In genomic region chr21:45935628-45936027, GRCh38 we compare ENCODE assay signal across 20 cellular contexts. TPM values are rescaled to one million over a fixed set of nuclear protein-coding genes. Genes with fewer than 3 reads are reported as not detected.
A peak's percentile ranks its signal among the peaks of the same experiment; 100 is the strongest.
DNase-seq lines count a peak whose midpoint lies in the region; ATAC-seq and TF ChIP-seq lines count a peak whose summit lies in the region.
"Had no signal": no experiment of that assay in that cellular context is flagged by ENCODE, and none has a peak within 500 bp of the region (broad histone marks: within the 10 kb centered on the region; RNA-seq: fewer than 3 reads in every experiment).

No MANE protein-coding gene starts in this region.

- H3K9me3 Mint-ChIP-seq in CD14-positive monocyte: peaks cover 26 to 58% (median 43%) of the 10 kb centered on the region in 7 donors

- no peak overlapping the region for H3K4me3 Mint-ChIP-seq in CD14-positive monocyte
- H3K4me3 Mint-ChIP-seq: activated CD4-positive, alpha-beta T cell treated with anti-CD3 and anti-CD28 coated beads for 36 hours; CD4-positive, CD25-positive, alpha-beta regulatory T cell; H9 had no signal

- H3K36me3 ChIP-seq in fibroblast of lung (ENCODE audit: control insufficient read depth, insufficient read depth, low read length): no peaks in the 10 kb centered on the region
- no peaks in the 10 kb centered on the region for H3K36me3 ChIP-seq in osteoblast (ENCODE audit: insufficient read depth, low read length)
- H3K36me3 ChIP-seq: right lobe of liver, vagina had no signal

- H3K27ac Mint-ChIP-seq in CD14-positive monocyte: no peak overlapping the region
- H3K27ac Mint-ChIP-seq: activated CD4-positive, alpha-beta T cell treated with anti-CD3 and anti-CD28 coated beads for 36 hours; CD4-positive, CD25-positive, alpha-beta regulatory T cell; H9 had no signal

- intact Hi-C loops in CD14-positive monocyte (cut with micrococcal nuclease): no loop called here

- H3K4me3 ChIP-seq in fibroblast of lung (replicated peaks in 1 of 4; ENCODE audit: control extremely low read depth in 1 of 4, insufficient read depth in 1 of 4, low read depth in 3 of 4, low read length in 4 of 4): no peak overlapping the region
- no peak overlapping the region for H3K4me3 ChIP-seq in osteoblast (ENCODE audit: insufficient read depth, low read length)
- H3K4me3 ChIP-seq: body of pancreas, right lobe of liver, vagina had no signal

- peak; percentile 34 for DNase-seq in NCI-H2196 (lab: John Stamatoyannopoulos, UW; ENCODE audit: unreplicated experiment)
- no peak for DNase-seq in NCI-H2196 treated with DMSO at 0.1 percent for 48 hours (lab: John Stamatoyannopoulos, UW; ENCODE audit: unreplicated experiment)
- peak; percentile 47 for DNase-seq in RPMI8226
- peak; percentile 62 to 70 for DNase-seq in fibroblast of lung (ENCODE audit: low read depth in 2 of 2)
- peak; percentile 78 for DNase-seq in osteoblast (ENCODE audit: insufficient read length, low spot score, missing footprints)
- DNase-seq in dedifferentiated amniotic fluid mesenchymal stem cell (ENCODE audit: extremely low spot score): no peak
- DNase-seq in CD14-positive monocyte (ENCODE audit: low spot score): no peak
- DNase-seq: activated CD4-positive, alpha-beta T cell treated with anti-CD3 and anti-CD28 coated beads for 36 hours; activated gamma-delta T cell treated with Interleukin-2 at 50 U/mL for 16 hours; body of pancreas; CD4-positive, CD25-positive, alpha-beta regulatory T cell; foreskin melanocyte; H9; Kasumi-1; left cardiac atrium; NCI-H524 treated with DMSO at 0.1 percent for 48 hours; right lobe of liver; stimulated activated CD4-positive, alpha-beta T cell treated with anti-CD3 and anti-CD28 coated beads, Interleukin-1b, Interleukin-23, amount 100 ng/mL, for 48 hours had no signal

- ATAC-seq in GM18520 (IDR thresholded peaks at IDR 0.05; ENCODE audit: unreplicated experiment): no peak
- ATAC-seq: activated CD4-positive, alpha-beta T cell treated with anti-CD3 and anti-CD28 coated beads for 36 hours; body of pancreas; left cardiac atrium; right lobe of liver had no signal

- H3K27ac ChIP-seq in fibroblast of lung (ENCODE audit: insufficient read depth, low read length) (no peak overlapping the region), osteoblast (ENCODE audit: low read depth, low read length) (no peak overlapping the region)
- H3K27ac ChIP-seq: body of pancreas, right lobe of liver, vagina had no signal

- H3K36me3 Mint-ChIP-seq in CD14-positive monocyte: no peaks in the 10 kb centered on the region

- H3K9ac ChIP-seq in fibroblast of lung (ENCODE audit: insufficient read depth, low read length): no peak overlapping the region

- TF ChIP-seq CTCF in fibroblast of lung (conservative IDR thresholded peaks at IDR 0.05 in 1 of 2, IDR thresholded peaks at IDR 0.05 in 1 of 2; ENCODE audit: low read depth in 1 of 2, low read length in 2 of 2): no peak
- TF ChIP-seq CTCF in osteoblast (IDR thresholded peaks at IDR 0.05; ENCODE audit: extremely low read depth, low read depth, low read length): no peak
- TF ChIP-seq CTCF in CD14-positive monocyte (IDR thresholded peaks at IDR 0.05): no peak

- H3K4me2 ChIP-seq in fibroblast of lung (ENCODE audit: extremely low read depth, insufficient read depth, low read length) (no peak overlapping the region), osteoblast (ENCODE audit: insufficient read depth, low read length) (no peak overlapping the region)

- H2AFZ ChIP-seq in fibroblast of lung (ENCODE audit: low read length) (no peak overlapping the region), osteoblast (ENCODE audit: low read length) (no peak overlapping the region)

- H4K20me1 ChIP-seq in fibroblast of lung (ENCODE audit: control insufficient read depth, extremely low read depth, insufficient read depth, low read length) (no peaks in the 10 kb centered on the region), osteoblast (ENCODE audit: insufficient read depth, low read length) (no peaks in the 10 kb centered on the region)

- H3K9me3 ChIP-seq in fibroblast of lung (ENCODE audit: control insufficient read depth, insufficient read depth, low read depth, low read length): no peaks in the 10 kb centered on the region
- peaks cover 8% of the 10 kb centered on the region for H3K9me3 ChIP-seq in osteoblast (ENCODE audit: low read depth, low read length)
- H3K9me3 ChIP-seq: body of pancreas, right lobe of liver, vagina had no signal

- H3K4me1 Mint-ChIP-seq in CD14-positive monocyte: no peaks in the 10 kb centered on the region
- H3K4me1 Mint-ChIP-seq: CD4-positive, CD25-positive, alpha-beta regulatory T cell had no signal

- peaks cover 0 to 4% (median 0%) of the 10 kb centered on the region in 3 donors for H3K27me3 Mint-ChIP-seq in CD14-positive monocyte (ENCODE audit: low read depth in 3 of 3)
- H3K27me3 Mint-ChIP-seq: activated CD4-positive, alpha-beta T cell treated with anti-CD3 and anti-CD28 coated beads for 36 hours; CD4-positive, CD25-positive, alpha-beta regulatory T cell had no signal

- H3K79me2 ChIP-seq in fibroblast of lung (ENCODE audit: control insufficient read depth, insufficient read depth, low read length) (no peaks in the 10 kb centered on the region), osteoblast (ENCODE audit: insufficient read depth, low read length) (no peaks in the 10 kb centered on the region)

- H3K27me3 ChIP-seq in fibroblast of lung (ENCODE audit: control insufficient read depth, insufficient read depth, low read length) (peaks cover 18% of the 10 kb centered on the region), osteoblast (ENCODE audit: insufficient read depth, low read length) (no peaks in the 10 kb centered on the region)
- H3K27me3 ChIP-seq: body of pancreas, right lobe of liver, vagina had no signal

- H3K4me1 ChIP-seq in fibroblast of lung (ENCODE audit: control insufficient read depth, extremely low read depth, insufficient read depth, low read length): no peaks in the 10 kb centered on the region
- H3K4me1 ChIP-seq in osteoblast (ENCODE audit: insufficient read depth, low read length): no peaks in the 10 kb centered on the region
- H3K4me1 ChIP-seq: body of pancreas, right lobe of liver, vagina had no signal

RNA-seq across cellular contexts. Expression of gene COL6A1, which starts 45.9 kb away (rescaled TPM):
- 623 and 645 TPM in 2 replicates for total RNA-seq in fibroblast of lung
- 621 and 1,137 TPM in 2 replicates for polyA plus RNA-seq in fibroblast of lung
- 1,146 and 2,228 TPM in 2 replicates for polyA plus RNA-seq in fibroblast of lung (2012)
- 1,147 and 1,843 TPM in 2 replicates for polyA minus RNA-seq in fibroblast of lung (ENCODE audit: low replicate concordance)
- 1,531 and 1,612 TPM in 2 replicates for total RNA-seq in osteoblast
- polyA plus RNA-seq in CD14-positive monocyte: under 1 TPM; 0.08 to 0.10 TPM

Comparison
In these comparisons a context has a peak if more than half of its experiments do, and no peak if none do; other contexts are left out.
1. DNase-seq: peak in NCI-H2196 (single experiment), RPMI8226 (single experiment), fibroblast of lung (2 of 2) and osteoblast (single experiment); none in NCI-H2196 treated with DMSO at 0.1 percent for 48 hours (single experiment), dedifferentiated amniotic fluid mesenchymal stem cell (single experiment) and CD14-positive monocyte (single experiment).